19 cellular contexts compared by ENCODE assay signal in the genomic region with DNA sequence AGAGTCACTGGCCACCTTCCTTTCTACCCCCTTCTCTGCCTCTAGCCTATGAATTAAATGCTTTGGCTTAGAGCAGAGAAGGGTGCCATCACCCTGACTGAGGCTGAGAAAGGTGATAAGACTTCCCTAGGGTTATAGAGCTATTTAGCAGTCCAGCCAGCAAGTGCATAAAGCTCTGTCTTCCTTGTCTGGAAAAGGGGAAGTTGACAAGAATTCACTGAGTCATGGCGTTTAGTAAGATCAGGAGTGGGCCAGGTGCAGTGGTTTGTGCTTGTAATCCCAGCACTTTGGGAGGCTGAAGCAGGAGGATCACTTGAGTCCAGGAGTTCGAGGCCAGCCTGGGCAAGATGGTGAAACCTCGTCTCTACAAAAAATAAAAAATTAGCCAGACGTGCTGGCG.
DNase-seq lines count a peak whose midpoint lies in the region; ATAC-seq and TF ChIP-seq lines count a peak whose summit lies in the region.
"Had no signal": no experiment of that assay in that cellular context is flagged by ENCODE, and none has a peak within 500 bp of the region (broad histone marks: within the 10 kb centered on the region; RNA-seq: fewer than 3 reads in every experiment).

No MANE protein-coding gene starts in this region.

- H3K9ac ChIP-seq in Karpas-422 (ENCODE audit: low read length), result no peak overlapping the region

- peaks cover 0 to 15% of the 10 kb centered on the region in 2 donors for H3K27me3 Mint-ChIP-seq in stimulated activated naive B cell treated with anti-CD40 and anti-IgM and Interleukin-4, amounts not matched to agents 10 μg/mL and 1 μg/mL and 100 μg/mL, for 72 hours

- no peaks in the 10 kb centered on the region for H3K4me1 ChIP-seq in HEK293 (ENCODE audit: control insufficient read depth, insufficient read depth, low read length)
- no peaks in the 10 kb centered on the region for H3K4me1 ChIP-seq in Karpas-422 (ENCODE audit: low read length)

- H3K4me1 Mint-ChIP-seq in stimulated activated naive B cell treated with anti-CD40 and anti-IgM and Interleukin-4, amounts not matched to agents 10 μg/mL and 1 μg/mL and 100 μg/mL, for 72 hours, result no peaks in the 10 kb centered on the region
- H3K4me1 Mint-ChIP-seq: GM23338 had no signal

- TF ChIP-seq CTCF in HEK293 (tag by site-specific recombination; IDR thresholded peaks at IDR 0.05), result no peak

- no peaks in the 10 kb centered on the region for H3K36me3 Mint-ChIP-seq in stimulated activated naive B cell treated with anti-CD40 and anti-IgM and Interleukin-4, amounts not matched to agents 10 μg/mL and 1 μg/mL and 100 μg/mL, for 72 hours

- no peaks in the 10 kb centered on the region for H3K9me3 ChIP-seq in HEK293 (ENCODE audit: control insufficient read depth, insufficient read depth, low read depth, low read length)
- no peaks in the 10 kb centered on the region for H3K9me3 ChIP-seq in Karpas-422 (ENCODE audit: low read length)

- H3K27ac ChIP-seq in HEK293 (ENCODE audit: extremely low read depth, low read depth, low read length) (no peak overlapping the region), Karpas-422 (ENCODE audit: low read length) (no peak overlapping the region)
- H3K27ac ChIP-seq: C4-2B had no signal

- H3K79me2 ChIP-seq in Karpas-422 (ENCODE audit: low read length), result no peaks in the 10 kb centered on the region

- peak; percentile 21 for DNase-seq in NOMO-1 treated with DMSO at 0.1 percent for 48 hours (lab: John Stamatoyannopoulos, UW; ENCODE audit: unreplicated experiment)
- DNase-seq in SKM-1 (lab: John Stamatoyannopoulos, UW; ENCODE audit: unreplicated experiment), result peak; percentile 38
- no peak for DNase-seq in stimulated activated naive B cell treated with anti-CD40 and anti-IgM and Interleukin-4, amounts not matched to agents 10 μg/mL and 1 μg/mL and 100 μg/mL, for 72 hours
- DNase-seq in nucleus accumbens (lab: John Stamatoyannopoulos, UW), result no peak
- DNase-seq in Karpas-422, result no peak
- DNase-seq: ACHN; DMS79 treated with DMSO at 0.1 percent for 48 hours; HCEC 1CT; KG1; NCI-H1092 treated with DMSO at 0.1 percent for 48 hours; NCI-H1694; NCI-H2107; NCI-H510A; NCI-H748 treated with DMSO at 0.1 percent for 48 hours; NK-92 treated with Interleukin-12 subunit alpha and Interleukin-12 subunit beta, amount 100 ng/mL, for 24 hours had no signal

- H3K9me2 ChIP-seq in Karpas-422 (replicated peaks; ENCODE audit: insufficient read depth, low read length), result no peaks in the 10 kb centered on the region

- no peak overlapping the region for H3K4me2 ChIP-seq in Karpas-422 (ENCODE audit: low read depth, low read length, poor library complexity, severe bottlenecking)
- H3K4me2 ChIP-seq: GM23338 had no signal

- no peak overlapping the region for H2AFZ ChIP-seq in Karpas-422 (ENCODE audit: low read length)
- H2AFZ ChIP-seq: GM23338 had no signal

- CTCF ChIA-PET in HEK293 (lab: Yijun Ruan, JAX), result interaction anchor here (1.1 to 1.6 kb wide), 2 partner anchors 33 to 114 kb away, joined by 3 to 5 read pairs; no protein-coding TSS in a partner anchor

- H3K4me3 ChIP-seq in HEK293 (ENCODE audit: low read depth, low read length), result no peak overlapping the region
- no peak overlapping the region for H3K4me3 ChIP-seq in Karpas-422 (ENCODE audit: low read length)
- H3K4me3 ChIP-seq: GM23338 had no signal

- POLR2A ChIA-PET in HEK293 (lab: Yijun Ruan, JAX), result no interaction called here

- H3K27ac Mint-ChIP-seq in stimulated activated naive B cell treated with anti-CD40 and anti-IgM and Interleukin-4, amounts not matched to agents 10 μg/mL and 1 μg/mL and 100 μg/mL, for 72 hours, result peak overlapping the region; percentile 25
- H3K27ac Mint-ChIP-seq: GM23338 had no signal

- no peak for ATAC-seq in stimulated activated naive B cell treated with anti-CD40 and anti-IgM and Interleukin-4, amounts not matched to agents 10 μg/mL and 1 μg/mL and 100 μg/mL, for 72 hours (replicated peaks)
- no peak for ATAC-seq in HG03571 (IDR thresholded peaks at IDR 0.05; ENCODE audit: unreplicated experiment)
- ATAC-seq: GM23338 had no signal

- H3K36me3 ChIP-seq in HEK293 (ENCODE audit: control insufficient read depth in 2 of 2, insufficient read depth in 1 of 2, low read length in 2 of 2) (no peaks in the 10 kb centered on the region), Karpas-422 (ENCODE audit: insufficient read depth, low read length) (no peaks in the 10 kb centered on the region)

- H3K4me3 Mint-ChIP-seq in stimulated activated naive B cell treated with anti-CD40 and anti-IgM and Interleukin-4, amounts not matched to agents 10 μg/mL and 1 μg/mL and 100 μg/mL, for 72 hours, result no peak overlapping the region
- H3K4me3 Mint-ChIP-seq: GM23338 had no signal

- no peaks in the 10 kb centered on the region for H4K20me1 ChIP-seq in Karpas-422 (ENCODE audit: insufficient read depth, low read depth, low read length)

- H3K27me3 ChIP-seq in Karpas-422 (ENCODE audit: low read length), result no peaks in the 10 kb centered on the region

- peaks cover 0 to 5% of the 10 kb centered on the region in 2 donors for H3K9me3 Mint-ChIP-seq in stimulated activated naive B cell treated with anti-CD40 and anti-IgM and Interleukin-4, amounts not matched to agents 10 μg/mL and 1 μg/mL and 100 μg/mL, for 72 hours
- H3K9me3 Mint-ChIP-seq: GM23338 had no signal

TF ChIP-seq in HEK293, 187 proteins besides CTCF, POLR2A, EP300 and RAD21:
- TF ChIP-seq ZNF530 (tag by site-specific recombination; IDR thresholded peaks at IDR 0.05; ENCODE audit: low read depth) (no peak), TCF7L2 (IDR thresholded peaks at IDR 0.05; ENCODE audit: borderline replicate concordance, low read depth, low read length) (no peak), ZNF560 (tag by site-specific recombination; IDR thresholded peaks at IDR 0.05; ENCODE audit: borderline replicate concordance) (no peak), ZFP41 (tag by site-specific recombination; IDR thresholded peaks at IDR 0.05; ENCODE audit: borderline replicate concordance) (no peak), ZNF660 (tag by site-specific recombination; IDR thresholded peaks at IDR 0.05) (peak; percentile 21; the same call in 1 of the 2 replicates)

Comparison
In these comparisons a context has a peak if more than half of its experiments do, and no peak if none do; other contexts are left out.
1. DNase-seq: peak in NOMO-1 treated with DMSO at 0.1 percent for 48 hours (single experiment) and SKM-1 (single experiment); none in stimulated activated naive B cell treated with anti-CD40 and anti-IgM and Interleukin-4, amounts not matched to agents 10 μg/mL and 1 μg/mL and 100 μg/mL, for 72 hours (single experiment), nucleus accumbens (0 of 56) and Karpas-422 (single experiment).